ENCODE assay signal across 9 cellular contexts in the genomic region with DNA sequence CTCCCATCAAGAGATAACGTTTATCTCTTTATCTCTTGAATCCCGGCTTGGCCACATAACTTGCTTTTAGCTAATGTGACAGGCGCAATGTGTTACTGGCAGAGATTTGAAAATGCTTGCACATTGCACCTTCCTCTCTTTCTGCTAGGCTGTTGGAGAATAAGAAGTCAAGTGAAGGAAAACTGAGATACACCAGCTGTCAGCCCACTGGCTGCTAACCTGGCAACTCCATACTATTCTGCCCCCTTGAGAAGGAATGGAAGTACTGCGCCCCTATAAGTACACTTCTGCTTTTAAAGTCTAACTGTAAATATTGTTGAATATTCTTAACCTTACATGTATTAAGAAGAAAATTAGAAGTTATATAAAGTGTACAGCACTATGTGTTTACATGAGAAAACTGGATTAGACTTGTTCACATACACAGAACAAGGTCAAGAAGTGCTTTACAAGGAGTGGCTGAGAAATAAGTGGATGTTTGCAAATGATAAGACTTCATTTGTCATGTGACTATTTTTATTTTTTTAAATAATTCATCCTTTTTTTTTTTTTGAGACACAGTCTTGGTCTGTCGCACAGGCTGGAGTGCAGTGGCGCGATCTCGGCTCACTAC.
DNase-seq lines count a peak whose midpoint lies in the region; ATAC-seq and TF ChIP-seq lines count a peak whose summit lies in the region.
"Had no signal": no experiment of that assay in that cellular context is flagged by ENCODE, and none has a peak within 500 bp of the region (broad histone marks: within the 10 kb centered on the region; RNA-seq: fewer than 3 reads in every experiment).

No MANE protein-coding gene starts in this region.

- no peaks in the 10 kb centered on the region for H3K36me3 ChIP-seq in transverse colon

- DNase-seq in GM10266 (ENCODE audit: extremely low spot score), result peak; percentile 28
- DNase-seq in NCI-H446 treated with DMSO at 0.1 percent for 48 hours (lab: John Stamatoyannopoulos, UW), result peak; percentile 10
- DNase-seq in fibroblast of villous mesenchyme (ENCODE audit: low read depth), result peak; percentile 72
- no peak for DNase-seq in transverse colon
- DNase-seq in KG1 (lab: John Stamatoyannopoulos, UW), result no peak
- DNase-seq in occipital lobe (lab: John Stamatoyannopoulos, UW), result no peak

- H3K27ac ChIP-seq in transverse colon, result no peak overlapping the region
- H3K27ac ChIP-seq: SK-N-MC had no signal

- no peak for TF ChIP-seq EP300 in transverse colon (IDR thresholded peaks at IDR 0.05; ENCODE audit: low read depth)

- no peaks in the 10 kb centered on the region for H3K4me1 ChIP-seq in transverse colon

- in situ Hi-C loops in transverse colon (cut with MboI; ENCODE audit: low pct_ligation_motif_present in 1 of 4, low pct_unique_long_range_greater_than_20kb in 1 of 4, low sequenced_read_pairs in 3 of 4), result no loop called here

- TF ChIP-seq POLR2A in transverse colon (IDR thresholded peaks at IDR 0.05), result no peak

- no peaks in the 10 kb centered on the region for H3K9me3 ChIP-seq in transverse colon

- H3K4me3 ChIP-seq in fibroblast of villous mesenchyme (ENCODE audit: low read depth, low read length) (no peak overlapping the region), transverse colon (no peak overlapping the region)
- H3K4me3 ChIP-seq: SK-N-MC had no signal

- peak; percentile 64 for TF ChIP-seq CTCF in GM10266 (IDR thresholded peaks at IDR 0.05; ENCODE audit: control insufficient read depth, insufficient read depth, low read depth, missing control alignments)
- peak; percentile 58 for TF ChIP-seq CTCF in fibroblast of villous mesenchyme (IDR thresholded peaks at IDR 0.05; ENCODE audit: insufficient read depth, low read depth, low read length)
- peak; percentile 22 to 55 (median 53) for TF ChIP-seq CTCF in transverse colon (IDR thresholded peaks at IDR 0.05)

- 64 to 66% methylated on average over 7 to 8 of the region's 8 CpGs for WGBS in transverse colon (ENCODE audit: low coverage in 1 of 2), 2 donors

- H3K27me3 ChIP-seq in transverse colon, result no peaks in the 10 kb centered on the region

- intact Hi-C loops in transverse colon (cut with DNase I; ENCODE audit: low total_unique reads), result no loop called here

- ATAC-seq in HG02623 (IDR thresholded peaks at IDR 0.05; ENCODE audit: unreplicated experiment) (peak; percentile 73), GM21619 (IDR thresholded peaks at IDR 0.05; ENCODE audit: unreplicated experiment) (no peak)

Comparison
In these comparisons a context has a peak if more than half of its experiments do, and no peak if none do; other contexts are left out.
1. DNase-seq: peak in GM10266 (single experiment), NCI-H446 treated with DMSO at 0.1 percent for 48 hours (single experiment) and fibroblast of villous mesenchyme (single experiment); none in transverse colon (single experiment), KG1 (single experiment) and occipital lobe (single experiment).
2. Peak in every context shown above with its lines, with median percentiles within 50 percentile points of each other: CTCF ChIP-seq.